In the genomic region with DNA sequence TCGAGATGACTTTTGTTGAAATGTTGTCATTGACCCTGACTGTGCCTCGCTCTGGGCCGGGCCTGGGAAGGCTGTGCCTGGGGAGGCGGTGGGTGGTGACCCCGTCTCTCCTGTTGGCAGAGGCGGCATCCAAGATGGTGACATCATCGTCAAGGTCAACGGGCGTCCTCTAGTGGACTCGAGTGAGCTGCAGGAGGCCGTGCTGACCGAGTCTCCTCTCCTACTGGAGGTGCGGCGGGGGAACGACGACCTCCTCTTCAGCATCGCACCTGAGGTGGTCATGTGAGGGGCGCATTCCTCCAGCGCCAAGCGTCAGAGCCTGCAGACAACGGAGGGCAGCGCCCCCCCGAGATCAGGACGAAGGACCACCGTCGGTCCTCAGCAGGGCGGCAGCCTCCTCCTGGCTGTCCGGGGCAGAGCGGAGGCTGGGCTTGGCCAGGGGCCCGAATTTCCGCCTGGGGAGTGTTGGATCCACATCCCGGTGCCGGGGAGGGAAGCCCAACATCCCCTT, we compare ENCODE assay signal across 17 cellular contexts. TPM values are rescaled to one million over a fixed set of nuclear protein-coding genes. Genes with fewer than 3 reads are reported as not detected.
DNase-seq lines count a peak whose midpoint lies in the region; ATAC-seq, FAIRE-seq and TF ChIP-seq lines count a peak whose summit lies in the region.
"Had no signal": no experiment of that assay in that cellular context is flagged by ENCODE, and none has a peak within 500 bp of the region (broad histone marks: within the 10 kb centered on the region; RNA-seq: fewer than 3 reads in every experiment).

No MANE protein-coding gene starts in this region.

- ATAC-seq in HG02981 (IDR thresholded peaks at IDR 0.05; ENCODE audit: unreplicated experiment), result no peak
- ATAC-seq: activated CD8-positive, alpha-beta T cell treated with anti-CD3 and anti-CD28 coated beads for 36 hours; activated T-helper 17 cell treated with anti-CD3 and anti-CD28 coated beads, Interleukin-2, amount 50 U/mL, for 72 hours had no signal

- no peak overlapping the region for H3K27ac ChIP-seq in dorsolateral prefrontal cortex
- no peak overlapping the region for H3K27ac ChIP-seq in kidney (ENCODE audit: low read depth in 2 of 2, low read length in 2 of 2)
- no peak overlapping the region for H3K27ac ChIP-seq in tibial artery
- H3K27ac ChIP-seq: thoracic aorta had no signal

- TF ChIP-seq CTCF in dorsolateral prefrontal cortex (IDR thresholded peaks at IDR 0.05 in 54 of 56, conservative IDR thresholded peaks at IDR 0.05 in 2 of 56; ENCODE audit: low read depth in 1 of 56, partially characterized antibody in 56 of 56) (no peak), kidney (IDR thresholded peaks at IDR 0.05; ENCODE audit: borderline replicate concordance, extremely low read depth, insufficient read depth) (no peak), tibial artery (IDR thresholded peaks at IDR 0.05) (no peak)

- DNase-seq in HTR-8/SVneo (ENCODE audit: insufficient read length, low spot score) (no peak), dorsolateral prefrontal cortex (peak in 6 of 10 donors; percentile 15 to 36 (median 30)), kidney (peak; percentile 68), tibial artery (peak; percentile 22 to 62), SKM-1 (lab: John Stamatoyannopoulos, UW; ENCODE audit: unreplicated experiment) (no peak), DMS153 (lab: John Stamatoyannopoulos, UW) (no peak)
- DNase-seq: activated CD8-positive, alpha-beta T cell treated with anti-CD3 and anti-CD28 coated beads for 36 hours; C1 segment of cervical spinal cord; immature natural killer cell; mesendoderm; NCI-H1092 treated with DMSO at 0.1 percent for 48 hours; NCI-H2107 had no signal

- H3K4me1 ChIP-seq in kidney (ENCODE audit: control insufficient read depth in 1 of 2, insufficient read depth in 1 of 2, low read depth in 1 of 2, low read length in 2 of 2) (no peaks in the 10 kb centered on the region), tibial artery (peaks cover 0 to 12% (median 7%) of the 10 kb centered on the region in 4 donors)

- FAIRE-seq in HTR-8/SVneo (lab: Jason Lieb, UNC) (peak; percentile 38), kidney (lab: Jason Lieb, UNC) (no peak)
- FAIRE-seq: colon had no signal

- H3K36me3 ChIP-seq in kidney (ENCODE audit: control insufficient read depth in 1 of 2, insufficient read depth in 2 of 2, low read length in 2 of 2), result no peaks in the 10 kb centered on the region
- H3K36me3 ChIP-seq in tibial artery, result no peaks in the 10 kb centered on the region
- H3K36me3 ChIP-seq: thoracic aorta had no signal

- H3K27me3 ChIP-seq in dorsolateral prefrontal cortex (no peaks in the 10 kb centered on the region), tibial artery (peaks cover 0 to 49% of the 10 kb centered on the region in 2 donors)

- H3K9ac ChIP-seq in kidney (ENCODE audit: low read length in 2 of 2), result no peak overlapping the region

- H3K9me3 ChIP-seq in kidney (ENCODE audit: control insufficient read depth in 1 of 2, low read length in 2 of 2) (no peaks in the 10 kb centered on the region), tibial artery (no peaks in the 10 kb centered on the region)
- H3K9me3 ChIP-seq: thoracic aorta had no signal

- intact Hi-C loops in dorsolateral prefrontal cortex (cut with DNase I), result no loop called here
- intact Hi-C loops in kidney (cut with DNase I), result no loop called here
- intact Hi-C loops in tibial artery (cut with DNase I; ENCODE audit: low total_unique reads), result no loop called here

- H3K4me3 ChIP-seq in dorsolateral prefrontal cortex (no peak overlapping the region), kidney (ENCODE audit: low read length in 2 of 2) (no peak overlapping the region), tibial artery (no peak overlapping the region)
- H3K4me3 ChIP-seq: thoracic aorta had no signal

RNA-seq across cellular contexts. Expression of a gene that starts 36.4 kb away (rescaled TPM):
- total RNA-seq in dorsolateral prefrontal cortex, result 1 to 10 TPM in 13 of 120 experiments, under 1 TPM in 94, not detected in 13; 0.16 to 3.3 (median 0.52) TPM
- total RNA-seq in kidney, result 1.7 TPM
- 6.5 TPM for polyA plus RNA-seq in kidney (ENCODE audit: insufficient read depth, low read depth, low replicate concordance)
- total RNA-seq: activated T-helper 17 cell treated with anti-CD3 and anti-CD28 coated beads, Interleukin-2, amount 50 U/mL, for 72 hours had no signal
- polyA plus RNA-seq: immature natural killer cell, neural cell had no signal

Comparison
In these comparisons a context has a peak if more than half of its experiments do, and no peak if none do; other contexts are left out.
1. DNase-seq: peak in dorsolateral prefrontal cortex (6 of 10), kidney (single experiment) and tibial artery (2 of 2); none in HTR-8/SVneo (single experiment), SKM-1 (single experiment) and DMS153 (single experiment).